Comparison of ENCODE assay signal across 12 cellular contexts in genomic region chr2:152564754-152565551, GRCh38.
A peak's percentile ranks its signal among the peaks of the same experiment; 100 is the strongest.
DNase-seq lines count a peak whose midpoint lies in the region; ATAC-seq, FAIRE-seq and TF ChIP-seq lines count a peak whose summit lies in the region.
"Had no signal": no experiment of that assay in that cellular context is flagged by ENCODE, and none has a peak within 500 bp of the region (broad histone marks: within the 10 kb centered on the region; RNA-seq: fewer than 3 reads in every experiment).

No MANE protein-coding gene starts in this region.

- H3K4me1 ChIP-seq in esophagus muscularis mucosa, result no peaks in the 10 kb centered on the region

- peaks cover 0 to 6% (median 3%) of the 10 kb centered on the region in 4 donors for H3K36me3 ChIP-seq in esophagus muscularis mucosa

- H3K27ac ChIP-seq in esophagus muscularis mucosa (replicated peaks in 1 of 4), result no peak overlapping the region
- H3K27ac ChIP-seq: foreskin keratinocyte had no signal

- H3K4me1 Mint-ChIP-seq in WTC11, result no peaks in the 10 kb centered on the region

- H3K27me3 ChIP-seq in esophagus muscularis mucosa, result no peaks in the 10 kb centered on the region
- H3K27me3 ChIP-seq: foreskin keratinocyte had no signal

- 90% methylated on average over 4 of the region's 4 CpGs for WGBS in esophagus muscularis mucosa

- TF ChIP-seq CTCF in esophagus muscularis mucosa (IDR thresholded peaks at IDR 0.05) (no peak), WTC11 (IDR thresholded peaks at IDR 0.05) (no peak)

- no peak overlapping the region for H3K27ac Mint-ChIP-seq in WTC11
- H3K27ac Mint-ChIP-seq: mesothelial cell of epicardium had no signal

- H3K4me3 Mint-ChIP-seq in WTC11, result no peak overlapping the region
- H3K4me3 Mint-ChIP-seq: mesothelial cell of epicardium had no signal

- H3K9me3 Mint-ChIP-seq in WTC11, result no peaks in the 10 kb centered on the region
- H3K9me3 Mint-ChIP-seq: mesothelial cell of epicardium had no signal

- POLR2A ChIA-PET in WTC11 (lab: Charles Lee), result no interaction called here

- intact Hi-C loops in esophagus muscularis mucosa (cut with DNase I), result no loop called here

- no peaks in the 10 kb centered on the region for H3K9me3 ChIP-seq in esophagus muscularis mucosa

- peaks cover 17% of the 10 kb centered on the region for H3K36me3 Mint-ChIP-seq in WTC11

- TF ChIP-seq EP300 in esophagus muscularis mucosa (IDR thresholded peaks at IDR 0.05), result no peak

- no peaks in the 10 kb centered on the region for H3K27me3 Mint-ChIP-seq in WTC11 (ENCODE audit: low read depth)

- FAIRE-seq in GM12891 (lab: Jason Lieb, UNC), result peak; percentile 77
- FAIRE-seq: bronchial epithelial cell had no signal

- DNase-seq in GM12891 (ENCODE audit: insufficient read length, low spot score), result no peak
- no peak for DNase-seq in DMS 273 treated with DMSO at 0.1 percent for 48 hours (lab: John Stamatoyannopoulos, UW)
- no peak for DNase-seq in HT-29 (ENCODE audit: low spot score)
- no peak for DNase-seq in esophagus muscularis mucosa (ENCODE audit: extremely low spot score)
- DNase-seq in WTC11 (ENCODE audit: low spot score), result no peak
- DNase-seq: foreskin keratinocyte, NCI-H345 had no signal

- peak; percentile 82 for ATAC-seq in GM19328 (IDR thresholded peaks at IDR 0.05; ENCODE audit: unreplicated experiment)
- ATAC-seq in HG02798 (IDR thresholded peaks at IDR 0.05; ENCODE audit: poor library complexity, unreplicated experiment), result peak; percentile 88
- ATAC-seq in HG03521 (IDR thresholded peaks at IDR 0.05; ENCODE audit: unreplicated experiment), result peak; percentile 87
- ATAC-seq in WTC11, result no peak
- ATAC-seq: foreskin keratinocyte had no signal

- TF ChIP-seq POLR2A in GM12891 (IDR thresholded peaks at IDR 0.05; ENCODE audit: low read depth, low read length) (no peak), esophagus muscularis mucosa (IDR thresholded peaks at IDR 0.05; ENCODE audit: low read depth) (no peak)

- H3K4me3 ChIP-seq in esophagus muscularis mucosa, result no peak overlapping the region

- CTCF ChIA-PET in WTC11 (lab: Charles Lee), result no interaction called here

TF ChIP-seq in GM12891, 5 proteins besides CTCF, POLR2A, EP300 and RAD21:
- TF ChIP-seq SPI1 (IDR thresholded peaks at IDR 0.05; ENCODE audit: low read depth, low read length) (peak; percentile 65), POU2F2 (IDR thresholded peaks at IDR 0.05; ENCODE audit: low read depth, low read length) (no peak)
TF ChIP-seq in GM12891: peak in this region for 1.

TF ChIP-seq in WTC11, 78 proteins besides CTCF, POLR2A, EP300 and RAD21:
- TF ChIP-seq NFYB (CRISPR knock-in tag; conservative IDR thresholded peaks at IDR 0.05; ENCODE audit: low read depth), result no peak
- no peak for TF ChIP-seq PRRX2 (CRISPR knock-in tag; IDR thresholded peaks at IDR 0.05)
- TF ChIP-seq PRDM15 (CRISPR knock-in tag; IDR thresholded peaks at IDR 0.05), result no peak
- no peak for TF ChIP-seq STAT6 (CRISPR knock-in tag; conservative IDR thresholded peaks at IDR 0.05; ENCODE audit: low read depth)
- TF ChIP-seq ZNF512 (CRISPR knock-in tag; IDR thresholded peaks at IDR 0.05; ENCODE audit: borderline replicate concordance), result no peak
- no peak for TF ChIP-seq SP1 (CRISPR knock-in tag; conservative IDR thresholded peaks at IDR 0.05)
- no peak for TF ChIP-seq MXD4 (CRISPR knock-in tag; IDR thresholded peaks at IDR 0.05; ENCODE audit: borderline replicate concordance)
- TF ChIP-seq NR3C1 (CRISPR knock-in tag; conservative IDR thresholded peaks at IDR 0.05; ENCODE audit: low read depth), result no peak
- no peak for TF ChIP-seq ZNF281 (CRISPR knock-in tag; IDR thresholded peaks at IDR 0.05)
- TF ChIP-seq CDX4 (CRISPR knock-in tag; IDR thresholded peaks at IDR 0.05; ENCODE audit: borderline replicate concordance), result no peak
